In genomic region chr2:43030551-43031025, GRCh38 we compare ENCODE assay signal across 26 cellular contexts.
"Had no signal": no experiment of that assay in that cellular context is flagged by ENCODE, and none has a peak within 500 bp of the region (broad histone marks: within the 10 kb centered on the region; RNA-seq: fewer than 3 reads in every experiment).

No MANE protein-coding gene starts in this region.

- H3K4me3 ChIP-seq: colonic mucosa, gastrocnemius medialis, hepatocyte, left ventricle myocardium inferior, prostate gland, suprapubic skin, tibial artery had no signal

- H3K4me3 Mint-ChIP-seq: activated CD4-positive, alpha-beta memory T cell treated with anti-CD3 and anti-CD28 coated beads for 36 hours; activated CD4-positive, alpha-beta T cell treated with anti-CD3 and anti-CD28 coated beads, Interleukin-2, amount 10 ng/mL, durations not matched to agents 24 days and 14 days; activated naive CD4-positive, alpha-beta T cell treated with anti-CD3 and anti-CD28 coated beads, Interleukin-2, amount 50 U/mL, for 24 hours; activated naive CD8-positive, alpha-beta T cell treated with anti-CD3 and anti-CD28 coated beads, Interleukin-2, amount 50 U/mL, for 24 hours; activated T-cell treated with anti-CD3 and anti-CD28 coated beads, Interleukin-2, amount 50 U/mL, for 24 hours; activated T-helper 17 cell treated with anti-CD3 and anti-CD28 coated beads, Interleukin-2, amount 50 U/mL, for 72 hours; effector memory CD8-positive, alpha-beta T cell; T-helper 1 cell treated with Interleukin-12 subunit alpha and Interleukin-12 subunit beta and Interleukin-4 antibody, amounts not matched to agents 30 μg/mL and 1 μg/mL, for 36 hours had no signal

- H3K27ac Mint-ChIP-seq: activated CD4-positive, alpha-beta memory T cell treated with anti-CD3 and anti-CD28 coated beads for 36 hours; activated CD4-positive, alpha-beta T cell treated with anti-CD3 and anti-CD28 coated beads, Interleukin-2, amount 10 ng/mL, durations not matched to agents 24 days and 14 days; activated naive CD8-positive, alpha-beta T cell treated with anti-CD3 and anti-CD28 coated beads, Interleukin-2, amount 50 U/mL, for 24 hours; activated T-cell treated with anti-CD3 and anti-CD28 coated beads, Interleukin-2, amount 50 U/mL, for 24 hours; activated T-helper 17 cell treated with anti-CD3 and anti-CD28 coated beads, Interleukin-2, amount 50 U/mL, for 72 hours; effector memory CD8-positive, alpha-beta T cell; T-helper 1 cell treated with Interleukin-12 subunit alpha and Interleukin-12 subunit beta and Interleukin-4 antibody, amounts not matched to agents 30 μg/mL and 1 μg/mL, for 36 hours had no signal

- H3K27me3 ChIP-seq: colonic mucosa, gastrocnemius medialis, hepatocyte, neutrophil, suprapubic skin, tibial artery had no signal

- H3K27ac ChIP-seq: colonic mucosa, gastrocnemius medialis, neutrophil, suprapubic skin had no signal

- ATAC-seq: activated naive CD8-positive, alpha-beta T cell treated with anti-CD3 and anti-CD28 coated beads, Interleukin-2, amount 50 U/mL, for 24 hours; activated T-helper 17 cell treated with anti-CD3 and anti-CD28 coated beads, Interleukin-2, amount 50 U/mL, for 72 hours; effector memory CD8-positive, alpha-beta T cell; gastrocnemius medialis; naive thymus-derived CD8-positive, alpha-beta T cell had no signal

- DNase-seq: activated CD4-positive, alpha-beta memory T cell treated with anti-CD3 and anti-CD28 coated beads for 36 hours; activated CD4-positive, alpha-beta T cell treated with anti-CD3 and anti-CD28 coated beads, Interleukin-2, amount 10 ng/mL, durations not matched to agents 24 days and 14 days; activated CD4-positive, CD25-positive, alpha-beta regulatory T cell treated with anti-CD3 and anti-CD28 coated beads, Interleukin-2, amount 50 U/mL, for 72 hours; activated CD8-positive, alpha-beta memory T cell treated with anti-CD3 and anti-CD28 coated beads, Interleukin-2, amount 50 U/mL, for 4 hours; activated naive CD8-positive, alpha-beta T cell treated with anti-CD3 and anti-CD28 coated beads, Interleukin-2, amount 50 U/mL, for 24 hours; activated T-cell treated with anti-CD3 and anti-CD28 coated beads, Interleukin-2, amount 50 U/mL, for 24 hours; colonic mucosa; effector memory CD8-positive, alpha-beta T cell; erythroblast; gastrocnemius medialis; islet precursor cell; left ventricle myocardium inferior; midbrain; naive thymus-derived CD8-positive, alpha-beta T cell; retina; stimulated activated naive CD4-positive, alpha-beta T cell; SW 1271; T1000 had no signal

- H3K36me3 Mint-ChIP-seq: activated CD4-positive, alpha-beta memory T cell treated with anti-CD3 and anti-CD28 coated beads for 36 hours; activated naive CD4-positive, alpha-beta T cell treated with anti-CD3 and anti-CD28 coated beads, Interleukin-2, amount 50 U/mL, for 24 hours; naive thymus-derived CD8-positive, alpha-beta T cell had no signal

- H3K9me3 Mint-ChIP-seq: activated CD4-positive, alpha-beta memory T cell treated with anti-CD3 and anti-CD28 coated beads for 36 hours; activated CD4-positive, alpha-beta T cell treated with anti-CD3 and anti-CD28 coated beads, Interleukin-2, amount 10 ng/mL, durations not matched to agents 24 days and 14 days; activated naive CD4-positive, alpha-beta T cell treated with anti-CD3 and anti-CD28 coated beads, Interleukin-2, amount 50 U/mL, for 24 hours; activated naive CD8-positive, alpha-beta T cell treated with anti-CD3 and anti-CD28 coated beads, Interleukin-2, amount 50 U/mL, for 24 hours; activated T-cell treated with anti-CD3 and anti-CD28 coated beads, Interleukin-2, amount 50 U/mL, for 24 hours; activated T-helper 17 cell treated with anti-CD3 and anti-CD28 coated beads, Interleukin-2, amount 50 U/mL, for 72 hours; effector memory CD8-positive, alpha-beta T cell; naive thymus-derived CD8-positive, alpha-beta T cell; T-helper 1 cell treated with Interleukin-12 subunit alpha and Interleukin-12 subunit beta and Interleukin-4 antibody, amounts not matched to agents 30 μg/mL and 1 μg/mL, for 36 hours had no signal

- H3K27me3 Mint-ChIP-seq: activated CD4-positive, alpha-beta memory T cell treated with anti-CD3 and anti-CD28 coated beads for 36 hours; activated CD4-positive, alpha-beta T cell treated with anti-CD3 and anti-CD28 coated beads, Interleukin-2, amount 10 ng/mL, durations not matched to agents 24 days and 14 days; activated naive CD4-positive, alpha-beta T cell treated with anti-CD3 and anti-CD28 coated beads, Interleukin-2, amount 50 U/mL, for 24 hours; activated naive CD8-positive, alpha-beta T cell treated with anti-CD3 and anti-CD28 coated beads, Interleukin-2, amount 50 U/mL, for 24 hours; activated T-cell treated with anti-CD3 and anti-CD28 coated beads, Interleukin-2, amount 50 U/mL, for 24 hours; activated T-helper 17 cell treated with anti-CD3 and anti-CD28 coated beads, Interleukin-2, amount 50 U/mL, for 72 hours; naive thymus-derived CD8-positive, alpha-beta T cell had no signal

- H3K36me3 ChIP-seq: colonic mucosa, gastrocnemius medialis, left ventricle myocardium inferior, neutrophil, prostate gland, suprapubic skin, tibial artery had no signal

- H3K9me3 ChIP-seq: colonic mucosa, gastrocnemius medialis, left ventricle myocardium inferior, neutrophil, prostate gland, suprapubic skin, tibial artery had no signal
